1 cellular context compared by ENCODE assay signal in the genomic region with DNA sequence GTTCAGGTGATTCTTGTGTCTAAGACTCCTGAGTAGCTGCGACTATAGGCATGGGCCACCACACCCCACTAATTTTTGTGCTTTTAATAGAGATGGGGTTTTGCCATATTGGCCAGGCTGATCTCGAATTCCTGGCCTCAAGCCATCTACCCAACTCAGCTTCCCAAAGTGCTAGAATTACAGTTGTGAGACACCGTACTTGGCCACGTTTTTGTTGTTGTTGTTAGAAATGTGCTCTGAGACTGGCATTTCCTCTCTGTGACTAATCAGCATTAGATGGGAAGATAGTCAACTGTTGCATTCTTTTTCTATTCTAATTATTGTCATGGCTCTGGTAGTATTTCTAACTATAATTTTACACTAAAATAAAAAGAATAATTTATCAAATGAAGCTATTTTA.
TF ChIP-seq lines count a peak whose summit lies in the region.

No MANE protein-coding gene starts in this region.

TF ChIP-seq in GM23338, 12 proteins besides CTCF, POLR2A, EP300 and RAD21 (continued from another document):
- TF ChIP-seq, protein P1, sequence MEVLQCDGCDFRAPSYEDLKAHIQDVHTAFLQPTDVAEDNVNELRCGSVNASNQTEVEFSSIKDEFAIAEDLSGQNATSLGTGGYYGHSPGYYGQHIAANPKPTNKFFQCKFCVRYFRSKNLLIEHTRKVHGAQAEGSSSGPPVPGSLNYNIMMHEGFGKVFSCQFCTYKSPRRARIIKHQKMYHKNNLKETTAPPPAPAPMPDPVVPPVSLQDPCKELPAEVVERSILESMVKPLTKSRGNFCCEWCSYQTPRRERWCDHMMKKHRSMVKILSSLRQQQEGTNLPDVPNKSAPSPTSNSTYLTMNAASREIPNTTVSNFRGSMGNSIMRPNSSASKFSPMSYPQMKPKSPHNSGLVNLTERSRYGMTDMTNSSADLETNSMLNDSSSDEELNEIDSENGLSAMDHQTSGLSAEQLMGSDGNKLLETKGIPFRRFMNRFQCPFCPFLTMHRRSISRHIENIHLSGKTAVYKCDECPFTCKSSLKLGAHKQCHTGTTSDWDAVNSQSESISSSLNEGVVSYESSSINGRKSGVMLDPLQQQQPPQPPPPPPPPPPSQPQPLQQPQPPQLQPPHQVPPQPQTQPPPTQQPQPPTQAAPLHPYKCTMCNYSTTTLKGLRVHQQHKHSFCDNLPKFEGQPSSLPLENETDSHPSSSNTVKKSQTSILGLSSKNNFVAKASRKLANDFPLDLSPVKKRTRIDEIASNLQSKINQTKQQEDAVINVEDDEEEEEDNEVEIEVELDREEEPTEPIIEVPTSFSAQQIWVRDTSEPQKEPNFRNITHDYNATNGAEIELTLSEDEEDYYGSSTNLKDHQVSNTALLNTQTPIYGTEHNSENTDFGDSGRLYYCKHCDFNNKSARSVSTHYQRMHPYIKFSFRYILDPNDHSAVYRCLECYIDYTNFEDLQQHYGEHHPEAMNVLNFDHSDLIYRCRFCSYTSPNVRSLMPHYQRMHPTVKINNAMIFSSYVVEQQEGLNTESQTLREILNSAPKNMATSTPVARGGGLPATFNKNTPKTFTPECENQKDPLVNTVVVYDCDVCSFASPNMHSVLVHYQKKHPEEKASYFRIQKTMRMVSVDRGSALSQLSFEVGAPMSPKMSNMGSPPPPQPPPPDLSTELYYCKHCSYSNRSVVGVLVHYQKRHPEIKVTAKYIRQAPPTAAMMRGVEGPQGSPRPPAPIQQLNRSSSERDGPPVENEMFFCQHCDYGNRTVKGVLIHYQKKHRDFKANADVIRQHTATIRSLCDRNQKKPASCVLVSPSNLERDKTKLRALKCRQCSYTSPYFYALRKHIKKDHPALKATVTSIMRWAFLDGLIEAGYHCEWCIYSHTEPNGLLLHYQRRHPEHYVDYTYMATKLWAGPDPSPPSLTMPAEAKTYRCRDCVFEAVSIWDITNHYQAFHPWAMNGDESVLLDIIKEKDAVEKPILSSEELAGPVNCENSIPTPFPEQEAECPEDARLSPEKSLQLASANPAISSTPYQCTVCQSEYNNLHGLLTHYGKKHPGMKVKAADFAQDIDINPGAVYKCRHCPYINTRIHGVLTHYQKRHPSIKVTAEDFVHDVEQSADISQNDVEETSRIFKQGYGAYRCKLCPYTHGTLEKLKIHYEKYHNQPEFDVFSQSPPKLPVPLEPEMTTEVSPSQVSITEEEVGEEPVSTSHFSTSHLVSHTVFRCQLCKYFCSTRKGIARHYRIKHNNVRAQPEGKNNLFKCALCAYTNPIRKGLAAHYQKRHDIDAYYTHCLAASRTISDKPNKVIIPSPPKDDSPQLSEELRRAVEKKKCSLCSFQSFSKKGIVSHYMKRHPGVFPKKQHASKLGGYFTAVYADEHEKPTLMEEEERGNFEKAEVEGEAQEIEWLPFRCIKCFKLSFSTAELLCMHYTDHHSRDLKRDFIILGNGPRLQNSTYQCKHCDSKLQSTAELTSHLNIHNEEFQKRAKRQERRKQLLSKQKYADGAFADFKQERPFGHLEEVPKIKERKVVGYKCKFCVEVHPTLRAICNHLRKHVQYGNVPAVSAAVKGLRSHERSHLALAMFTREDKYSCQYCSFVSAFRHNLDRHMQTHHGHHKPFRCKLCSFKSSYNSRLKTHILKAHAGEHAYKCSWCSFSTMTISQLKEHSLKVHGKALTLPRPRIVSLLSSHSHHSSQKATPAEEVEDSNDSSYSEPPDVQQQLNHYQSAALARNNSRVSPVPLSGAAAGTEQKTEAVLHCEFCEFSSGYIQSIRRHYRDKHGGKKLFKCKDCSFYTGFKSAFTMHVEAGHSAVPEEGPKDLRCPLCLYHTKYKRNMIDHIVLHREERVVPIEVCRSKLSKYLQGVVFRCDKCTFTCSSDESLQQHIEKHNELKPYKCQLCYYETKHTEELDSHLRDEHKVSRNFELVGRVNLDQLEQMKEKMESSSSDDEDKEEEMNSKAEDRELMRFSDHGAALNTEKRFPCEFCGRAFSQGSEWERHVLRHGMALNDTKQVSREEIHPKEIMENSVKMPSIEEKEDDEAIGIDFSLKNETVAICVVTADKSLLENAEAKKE (CRISPR knock-in tag; IDR thresholded peaks at IDR 0.05) = no peak
- no peak for TF ChIP-seq JUNB (IDR thresholded peaks at IDR 0.05; ENCODE audit: unreplicated experiment)
- TF ChIP-seq ZNF114 (CRISPR knock-in tag; IDR thresholded peaks at IDR 0.05) = no peak
